ENCODE assay signal across 7 cellular contexts in the genomic region with DNA sequence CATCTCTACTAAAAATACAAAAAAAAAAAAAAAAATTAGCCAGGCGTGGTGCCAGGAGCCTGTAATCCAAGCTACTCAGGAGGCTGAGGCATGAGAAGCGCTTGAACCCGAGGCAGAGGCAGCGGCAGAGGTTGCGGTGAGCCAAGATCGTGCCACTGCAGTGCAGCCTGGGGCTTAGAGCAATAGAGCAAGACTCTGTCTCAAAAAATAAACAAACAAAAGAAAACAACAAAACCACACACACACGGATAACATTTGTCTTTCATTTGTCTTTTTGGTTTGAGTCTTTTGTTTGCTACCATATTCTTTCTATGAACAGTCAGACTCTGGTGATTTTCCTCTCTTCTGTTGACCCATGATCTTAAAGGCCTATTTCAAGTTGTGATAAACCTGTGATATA.
"Had no signal": no experiment of that assay in that cellular context is flagged by ENCODE, and none has a peak within 500 bp of the region (broad histone marks: within the 10 kb centered on the region; RNA-seq: fewer than 3 reads in every experiment).

No MANE protein-coding gene starts in this region.

- H3K4me3 ChIP-seq: K562 had no signal

- H3K27ac ChIP-seq: HL-60, KMS-11 had no signal

- H3K4me2 ChIP-seq: KMS-11 had no signal

- H3K9ac ChIP-seq: KMS-11 had no signal

- DNase-seq: IMR-90, KBM-7, KG1 had no signal

- ATAC-seq: K562 had no signal

- FAIRE-seq: HTR-8/SVneo, K562 had no signal
